Comparison of ENCODE assay signal across 23 cellular contexts in the genomic region with DNA sequence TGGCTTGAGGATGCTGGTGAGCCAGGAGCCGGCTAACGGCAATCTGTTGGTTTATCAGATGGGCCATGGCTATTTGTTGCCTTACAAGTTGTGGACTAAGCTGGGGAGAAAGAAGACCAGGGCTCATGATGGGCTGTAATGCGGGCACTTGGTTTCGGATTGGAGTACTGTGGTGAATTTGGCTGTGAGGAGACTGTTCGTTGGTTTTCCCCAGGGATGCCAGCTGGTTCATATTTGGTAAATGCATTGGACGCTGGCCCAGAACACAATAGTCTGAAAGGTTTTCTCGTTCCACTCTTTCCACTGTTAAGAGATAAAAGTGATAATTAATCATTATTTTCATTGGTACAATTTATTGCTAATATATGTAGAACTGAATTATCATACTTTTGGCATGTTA.
"Had no signal": no experiment of that assay in that cellular context is flagged by ENCODE, and none has a peak within 500 bp of the region (broad histone marks: within the 10 kb centered on the region; RNA-seq: fewer than 3 reads in every experiment).

No MANE protein-coding gene starts in this region.

- H3K36me3 Mint-ChIP-seq: activated naive CD8-positive, alpha-beta T cell treated with anti-CD3 and anti-CD28 coated beads, Interleukin-2, amount 10 ng/mL, durations not matched to agents 7 days and 5 days had no signal

- H3K4me1 Mint-ChIP-seq: activated CD4-positive, alpha-beta memory T cell treated with anti-CD3 and anti-CD28 coated beads, Interleukin-2, amount 10 ng/mL, durations not matched to agents 7 days and 5 days; activated CD4-positive, alpha-beta T cell treated with anti-CD3 and anti-CD28 coated beads for 36 hours; activated naive CD8-positive, alpha-beta T cell treated with anti-CD3 and anti-CD28 coated beads, Interleukin-2, amount 10 ng/mL, durations not matched to agents 7 days and 5 days had no signal

- H3K9me3 Mint-ChIP-seq: activated CD4-positive, alpha-beta memory T cell treated with anti-CD3 and anti-CD28 coated beads, Interleukin-2, amount 10 ng/mL, durations not matched to agents 7 days and 5 days; activated naive CD8-positive, alpha-beta T cell treated with anti-CD3 and anti-CD28 coated beads, Interleukin-2, amount 10 ng/mL, durations not matched to agents 7 days and 5 days had no signal

- H3K36me3 ChIP-seq: adrenal gland, breast epithelium had no signal

- DNase-seq: activated CD4-positive, alpha-beta memory T cell treated with anti-CD3 and anti-CD28 coated beads, Interleukin-2, amount 10 ng/mL, durations not matched to agents 7 days and 5 days; activated CD4-positive, alpha-beta T cell treated with anti-CD3 and anti-CD28 coated beads for 36 hours; activated CD4-positive, alpha-beta T cell treated with anti-CD3 and anti-CD28 coated beads, Interleukin-2, amount 50 U/mL, for 1 hour; activated CD8-positive, alpha-beta memory T cell treated with anti-CD3 and anti-CD28 coated beads, Interleukin-2, amount 50 U/mL, for 4 hours; activated naive CD4-positive, alpha-beta T cell treated with anti-CD3 and anti-CD28 coated beads, Interleukin-2, amount 50 U/mL, for 16 hours; activated naive CD8-positive, alpha-beta T cell treated with anti-CD3 and anti-CD28 coated beads, Interleukin-2, amount 10 ng/mL, durations not matched to agents 7 days and 5 days; adrenal gland; caudate nucleus; Kasumi-1; KBM-7; NCI-H1048; NCI-H1417 treated with DMSO at 0.1 percent for 48 hours; NCI-H187; NCI-H226; NCI-H510A treated with DMSO at 0.1 percent for 48 hours; NK-92 treated with Interleukin-12 subunit alpha and Interleukin-12 subunit beta, amount 100 ng/mL, for 24 hours; OCI-M1; RPMI8226; SK-N-SH; T-helper 1 cell had no signal

- H3K27ac Mint-ChIP-seq: activated CD4-positive, alpha-beta memory T cell treated with anti-CD3 and anti-CD28 coated beads, Interleukin-2, amount 10 ng/mL, durations not matched to agents 7 days and 5 days; activated CD4-positive, alpha-beta T cell treated with anti-CD3 and anti-CD28 coated beads for 36 hours; activated naive CD8-positive, alpha-beta T cell treated with anti-CD3 and anti-CD28 coated beads, Interleukin-2, amount 10 ng/mL, durations not matched to agents 7 days and 5 days had no signal

- H3K4me3 Mint-ChIP-seq: activated CD4-positive, alpha-beta memory T cell treated with anti-CD3 and anti-CD28 coated beads, Interleukin-2, amount 10 ng/mL, durations not matched to agents 7 days and 5 days; activated CD4-positive, alpha-beta T cell treated with anti-CD3 and anti-CD28 coated beads for 36 hours; activated naive CD8-positive, alpha-beta T cell treated with anti-CD3 and anti-CD28 coated beads, Interleukin-2, amount 10 ng/mL, durations not matched to agents 7 days and 5 days had no signal

- H3K9me3 ChIP-seq: adrenal gland, breast epithelium, SK-N-SH had no signal

- H3K4me3 ChIP-seq: adrenal gland, breast epithelium had no signal

- ATAC-seq: activated CD4-positive, alpha-beta T cell treated with anti-CD3 and anti-CD28 coated beads for 36 hours; Panc1; Right ventricle myocardium inferior had no signal

- H3K4me1 ChIP-seq: adrenal gland, breast epithelium had no signal

- H3K27me3 Mint-ChIP-seq: activated CD4-positive, alpha-beta memory T cell treated with anti-CD3 and anti-CD28 coated beads, Interleukin-2, amount 10 ng/mL, durations not matched to agents 7 days and 5 days had no signal

- H3K27me3 ChIP-seq: adrenal gland, breast epithelium had no signal
